In the genomic region with DNA sequence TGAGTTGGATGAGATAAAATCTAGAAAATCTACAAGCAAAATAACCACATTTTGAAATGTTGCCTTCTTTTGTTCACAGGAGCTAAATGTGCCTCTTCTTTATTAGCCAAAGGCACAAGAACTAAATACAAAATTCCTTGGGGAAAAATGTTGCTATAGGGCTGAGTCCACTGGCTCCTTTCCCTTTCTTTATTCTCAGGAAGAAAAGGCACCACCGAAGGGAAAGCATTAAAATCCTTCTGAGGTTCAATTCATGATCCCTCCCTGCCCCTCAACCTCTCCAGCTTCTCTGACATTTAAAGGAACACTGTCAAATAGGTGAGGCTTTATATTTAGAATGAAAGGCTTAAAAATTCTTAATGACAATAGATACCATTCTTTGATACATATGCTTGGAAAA, we compare ENCODE assay signal across 15 cellular contexts.
DNase-seq lines count a peak whose midpoint lies in the region; ATAC-seq and TF ChIP-seq lines count a peak whose summit lies in the region.
"Had no signal": no experiment of that assay in that cellular context is flagged by ENCODE, and none has a peak within 500 bp of the region (broad histone marks: within the 10 kb centered on the region; RNA-seq: fewer than 3 reads in every experiment).

No MANE protein-coding gene starts in this region.

- no peaks in the 10 kb centered on the region for H3K9me3 ChIP-seq in gastroesophageal sphincter
- H3K9me3 ChIP-seq: ascending aorta, pancreas had no signal

- H3K4me1 ChIP-seq in gastroesophageal sphincter: peaks cover 0 to 41% (median 0%) of the 10 kb centered on the region in 3 donors

- H3K36me3 ChIP-seq in gastroesophageal sphincter: no peaks in the 10 kb centered on the region
- H3K36me3 ChIP-seq: ascending aorta, pancreas had no signal

- no peaks in the 10 kb centered on the region for H3K9me3 Mint-ChIP-seq in activated T-cell treated with anti-CD3 and anti-CD28 coated beads, Interleukin-2, amount 50 U/mL, for 4 hours
- no peaks in the 10 kb centered on the region for H3K9me3 Mint-ChIP-seq in effector memory CD8-positive, alpha-beta T cell
- H3K9me3 Mint-ChIP-seq in stimulated activated naive CD8-positive, alpha-beta T cell treated with anti-CD3 and anti-CD28 coated beads, Interleukin-15, amount 100 ng/mL, for 72 hours: no peaks in the 10 kb centered on the region
- H3K9me3 Mint-ChIP-seq: H9 had no signal

- peak overlapping the region; percentile 59 for H3K4me3 Mint-ChIP-seq in activated T-cell treated with anti-CD3 and anti-CD28 coated beads, Interleukin-2, amount 50 U/mL, for 4 hours
- H3K4me3 Mint-ChIP-seq in effector memory CD8-positive, alpha-beta T cell: peak overlapping the region in 1 of 2 donors; percentile 15
- peak overlapping the region; percentile 57 for H3K4me3 Mint-ChIP-seq in stimulated activated naive CD8-positive, alpha-beta T cell treated with anti-CD3 and anti-CD28 coated beads, Interleukin-15, amount 100 ng/mL, for 72 hours
- H3K4me3 Mint-ChIP-seq: H9 had no signal

- ATAC-seq in activated T-cell treated with anti-CD3 and anti-CD28 coated beads, Interleukin-2, amount 50 U/mL, for 4 hours: no peak
- no peak for ATAC-seq in effector memory CD8-positive, alpha-beta T cell (replicated peaks)
- ATAC-seq in stimulated activated naive CD8-positive, alpha-beta T cell treated with anti-CD3 and anti-CD28 coated beads, Interleukin-15, amount 100 ng/mL, for 72 hours: no peak
- ATAC-seq in gastroesophageal sphincter (no peak), GM21737 (IDR thresholded peaks at IDR 0.05; ENCODE audit: unreplicated experiment) (no peak)
- ATAC-seq: K562, left colon, pancreas had no signal

- no peaks in the 10 kb centered on the region for H3K27me3 Mint-ChIP-seq in activated T-cell treated with anti-CD3 and anti-CD28 coated beads, Interleukin-2, amount 50 U/mL, for 4 hours (ENCODE audit: low read depth)
- no peaks in the 10 kb centered on the region for H3K27me3 Mint-ChIP-seq in effector memory CD8-positive, alpha-beta T cell
- H3K27me3 Mint-ChIP-seq in stimulated activated naive CD8-positive, alpha-beta T cell treated with anti-CD3 and anti-CD28 coated beads, Interleukin-15, amount 100 ng/mL, for 72 hours: no peaks in the 10 kb centered on the region

- no peak for TF ChIP-seq EP300 in gastroesophageal sphincter (IDR thresholded peaks at IDR 0.05)

- peaks cover 30% of the 10 kb centered on the region for H3K36me3 Mint-ChIP-seq in activated T-cell treated with anti-CD3 and anti-CD28 coated beads, Interleukin-2, amount 50 U/mL, for 4 hours (ENCODE audit: insufficient read depth)
- H3K36me3 Mint-ChIP-seq in effector memory CD8-positive, alpha-beta T cell (ENCODE audit: insufficient read depth): peaks cover 10% of the 10 kb centered on the region

- H3K4me3 ChIP-seq in gastroesophageal sphincter: no peak overlapping the region
- H3K4me3 ChIP-seq: ascending aorta, K562, pancreas had no signal

- peak overlapping the region; percentile 41 to 82 for H3K27ac Mint-ChIP-seq in effector memory CD8-positive, alpha-beta T cell
- peak overlapping the region; percentile 74 to 84 for H3K27ac Mint-ChIP-seq in stimulated activated naive CD8-positive, alpha-beta T cell treated with anti-CD3 and anti-CD28 coated beads, Interleukin-15, amount 100 ng/mL, for 72 hours

- peaks cover 92% of the 10 kb centered on the region for H3K4me1 Mint-ChIP-seq in activated T-cell treated with anti-CD3 and anti-CD28 coated beads, Interleukin-2, amount 50 U/mL, for 4 hours (ENCODE audit: low read depth)
- peaks cover 34 to 50% of the 10 kb centered on the region in 2 donors for H3K4me1 Mint-ChIP-seq in effector memory CD8-positive, alpha-beta T cell (ENCODE audit: low read depth in 2 of 2)
- H3K4me1 Mint-ChIP-seq in stimulated activated naive CD8-positive, alpha-beta T cell treated with anti-CD3 and anti-CD28 coated beads, Interleukin-15, amount 100 ng/mL, for 72 hours: peaks cover 100% of the 10 kb centered on the region

- H3K27me3 ChIP-seq in gastroesophageal sphincter: no peaks in the 10 kb centered on the region
- H3K27me3 ChIP-seq: ascending aorta, pancreas had no signal

- no peak for TF ChIP-seq POLR2A in gastroesophageal sphincter (IDR thresholded peaks at IDR 0.05)

- H3K27ac ChIP-seq in VCaP: peak overlapping the region; percentile 87
- H3K27ac ChIP-seq in gastroesophageal sphincter: no peak overlapping the region
- H3K27ac ChIP-seq: ascending aorta had no signal

- DNase-seq in activated T-cell treated with anti-CD3 and anti-CD28 coated beads, Interleukin-2, amount 50 U/mL, for 4 hours: no peak
- no peak for DNase-seq in activated T-cell treated with anti-CD3 and anti-CD28 coated beads, Interleukin-2, amount 50 U/mL, for 48 hours
- no peak for DNase-seq in effector memory CD8-positive, alpha-beta T cell
- DNase-seq in stimulated activated naive CD8-positive, alpha-beta T cell treated with anti-CD3 and anti-CD28 coated beads, Interleukin-15, amount 100 ng/mL, for 72 hours: no peak
- DNase-seq in COLO668 (lab: John Stamatoyannopoulos, UW; ENCODE audit: unreplicated experiment): no peak
- DNase-seq: activated CD4-positive, alpha-beta T cell treated with anti-CD3 and anti-CD28 coated beads, Interleukin-2, amount 50 U/mL, for 4 hours; H9; left colon; NCI-H1930; pancreas had no signal

- no peak for TF ChIP-seq CTCF in VCaP (conservative IDR thresholded peaks at IDR 0.05)
- TF ChIP-seq CTCF in gastroesophageal sphincter (IDR thresholded peaks at IDR 0.05): no peak

- WGBS in gastroesophageal sphincter (ENCODE audit: low coverage in 1 of 2), 2 donors: 29 to 33% methylated on average over 1 of the region's 1 CpG
